Comparison of ENCODE assay signal across 11 cellular contexts in the genomic region with DNA sequence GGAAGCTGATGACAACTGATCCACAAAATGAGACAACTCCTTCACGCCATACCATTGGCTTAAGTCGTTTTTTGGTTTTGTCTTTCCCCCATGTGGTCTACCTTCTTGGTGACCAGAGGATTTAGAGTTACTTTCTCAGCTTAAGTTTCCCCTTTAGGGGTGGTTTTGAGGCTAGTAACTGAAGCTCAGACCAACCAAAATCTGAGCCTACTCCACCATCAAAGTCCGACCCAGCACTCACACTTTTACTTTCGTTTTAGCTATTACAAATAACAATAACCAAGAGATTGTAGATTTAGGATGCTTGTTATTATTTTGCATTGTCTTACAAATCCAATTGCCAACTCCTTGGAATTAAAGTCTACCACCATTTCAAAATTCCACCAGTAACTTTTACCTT.
DNase-seq lines count a peak whose midpoint lies in the region; ATAC-seq and TF ChIP-seq lines count a peak whose summit lies in the region.
"Had no signal": no experiment of that assay in that cellular context is flagged by ENCODE, and none has a peak within 500 bp of the region (broad histone marks: within the 10 kb centered on the region; RNA-seq: fewer than 3 reads in every experiment).

No MANE protein-coding gene starts in this region.

- DNase-seq in DND-41 (no peak), NCI-H2107 treated with DMSO at 0.1 percent for 48 hours (lab: John Stamatoyannopoulos, UW; ENCODE audit: unreplicated experiment) (no peak), WERI-Rb-1 (no peak), globus pallidus (ENCODE audit: low spot score) (no peak)
- no peak for DNase-seq in T-helper 2 cell treated with Interferon-gamma antibody and Interleukin-4, amounts not matched to agents 5 μg/mL and 100 μg/mL, for 36 hours (ENCODE audit: low spot score)
- DNase-seq in naive thymus-derived CD4-positive, alpha-beta T cell, result peak in 2 of 9 donors; percentile 9 to 31
- no peak for DNase-seq in NK-92 treated with Interleukin-12 subunit alpha and Interleukin-12 subunit beta, amount 100 ng/mL, for 24 hours (lab: John Stamatoyannopoulos, UW)
- DNase-seq: Caco-2, NCI-H69 had no signal

- no peak overlapping the region for H3K9ac ChIP-seq in DND-41 (ENCODE audit: low read depth, low read length)

- H3K36me3 ChIP-seq in DND-41 (ENCODE audit: insufficient read depth, low read length), result no peaks in the 10 kb centered on the region
- no peaks in the 10 kb centered on the region for H3K36me3 ChIP-seq in naive thymus-derived CD4-positive, alpha-beta T cell (ENCODE audit: control insufficient read depth in 2 of 3, insufficient read depth in 3 of 3, low read length in 3 of 3)
- no peaks in the 10 kb centered on the region for H3K36me3 ChIP-seq in WERI-Rb-1
- H3K36me3 ChIP-seq: esophagus muscularis mucosa had no signal

- peaks cover 13% of the 10 kb centered on the region for H3K4me1 Mint-ChIP-seq in T-helper 2 cell treated with Interferon-gamma antibody and Interleukin-4, amounts not matched to agents 5 μg/mL and 100 μg/mL, for 36 hours (ENCODE audit: low read depth)
- H3K4me1 Mint-ChIP-seq in naive thymus-derived CD4-positive, alpha-beta T cell, result peaks cover 8 to 30% (median 18%) of the 10 kb centered on the region in 7 donors

- H3K9me3 ChIP-seq in DND-41 (ENCODE audit: insufficient read depth, low read length, severe bottlenecking) (no peaks in the 10 kb centered on the region), WERI-Rb-1 (ENCODE audit: severe bottlenecking) (peaks cover 2% of the 10 kb centered on the region)
- no peaks in the 10 kb centered on the region for H3K9me3 ChIP-seq in naive thymus-derived CD4-positive, alpha-beta T cell (ENCODE audit: control insufficient read depth in 2 of 3, low read length in 3 of 3)
- H3K9me3 ChIP-seq: Caco-2, esophagus muscularis mucosa had no signal

- no peaks in the 10 kb centered on the region for H3K9me3 Mint-ChIP-seq in T-helper 2 cell treated with Interferon-gamma antibody and Interleukin-4, amounts not matched to agents 5 μg/mL and 100 μg/mL, for 36 hours
- peaks cover 0 to 4% (median 0%) of the 10 kb centered on the region in 11 donors for H3K9me3 Mint-ChIP-seq in naive thymus-derived CD4-positive, alpha-beta T cell

- H3K27ac Mint-ChIP-seq in T-helper 2 cell treated with Interferon-gamma antibody and Interleukin-4, amounts not matched to agents 5 μg/mL and 100 μg/mL, for 36 hours, result peak overlapping the region; percentile 72
- peak overlapping the region; percentile 84 to 96 (median 88) for H3K27ac Mint-ChIP-seq in naive thymus-derived CD4-positive, alpha-beta T cell

- no peaks in the 10 kb centered on the region for H3K27me3 Mint-ChIP-seq in T-helper 2 cell treated with Interferon-gamma antibody and Interleukin-4, amounts not matched to agents 5 μg/mL and 100 μg/mL, for 36 hours (ENCODE audit: low read depth)
- H3K27me3 Mint-ChIP-seq in naive thymus-derived CD4-positive, alpha-beta T cell, result no peaks in the 10 kb centered on the region

- no peak overlapping the region for H2AFZ ChIP-seq in DND-41 (ENCODE audit: low read depth, low read length)

- intact Hi-C loops in naive thymus-derived CD4-positive, alpha-beta T cell (cut with micrococcal nuclease), result loop anchor here in 1 of 2 donors (1.0 kb wide), 1 partner anchor 11 kb away; no protein-coding TSS in a partner anchor

- TF ChIP-seq CTCF in DND-41 (IDR thresholded peaks at IDR 0.05; ENCODE audit: borderline replicate concordance, extremely low read depth, low read length, poor library complexity, severe bottlenecking) (no peak), WERI-Rb-1 (IDR thresholded peaks at IDR 0.05; ENCODE audit: low read depth, low read length) (no peak)

- H3K27ac ChIP-seq in DND-41 (ENCODE audit: low read length), result no peak overlapping the region
- H3K27ac ChIP-seq in naive thymus-derived CD4-positive, alpha-beta T cell (ENCODE audit: low read depth, low read length), result no peak overlapping the region
- no peak overlapping the region for H3K27ac ChIP-seq in WERI-Rb-1
- H3K27ac ChIP-seq: esophagus muscularis mucosa had no signal

- H3K4me3 ChIP-seq in DND-41 (ENCODE audit: low read depth in 1 of 2, low read length in 2 of 2) (no peak overlapping the region), WERI-Rb-1 (ENCODE audit: low read depth, low read length) (no peak overlapping the region)
- H3K4me3 ChIP-seq in naive thymus-derived CD4-positive, alpha-beta T cell (ENCODE audit: low read length), result peak overlapping the region; percentile 60
- H3K4me3 ChIP-seq: esophagus muscularis mucosa had no signal

- peak overlapping the region; percentile 77 for H3K4me3 Mint-ChIP-seq in T-helper 2 cell treated with Interferon-gamma antibody and Interleukin-4, amounts not matched to agents 5 μg/mL and 100 μg/mL, for 36 hours
- peak overlapping the region; percentile 76 to 89 (median 82) for H3K4me3 Mint-ChIP-seq in naive thymus-derived CD4-positive, alpha-beta T cell

- H3K36me3 Mint-ChIP-seq in T-helper 2 cell treated with Interferon-gamma antibody and Interleukin-4, amounts not matched to agents 5 μg/mL and 100 μg/mL, for 36 hours (ENCODE audit: low read depth), result no peaks in the 10 kb centered on the region
- H3K36me3 Mint-ChIP-seq in naive thymus-derived CD4-positive, alpha-beta T cell, result peaks cover 0 to 5% (median 0%) of the 10 kb centered on the region in 5 donors

- H3K4me2 ChIP-seq in DND-41 (ENCODE audit: insufficient read depth, low read length), result no peak overlapping the region

- CTCF ChIA-PET in naive thymus-derived CD4-positive, alpha-beta T cell (lab: Charles Lee), result interaction anchor here (1.0 to 1.1 kb wide), 2 partner anchors 8 to 16 kb away, joined by 3 read pairs; no protein-coding TSS in a partner anchor

- H4K20me1 ChIP-seq in DND-41 (ENCODE audit: insufficient read depth, low read length), result no peaks in the 10 kb centered on the region

- POLR2A ChIA-PET in naive thymus-derived CD4-positive, alpha-beta T cell (lab: Charles Lee), result interaction anchor here (0.5 to 2.9 kb wide), 9 partner anchors 11 to 224 kb away, joined by 3 to 23 read pairs (median 4); a partner anchor contains a TSS

- ATAC-seq in DND-41 (ENCODE audit: insufficient read depth, low read depth) (peak; percentile 53), HG02981 (IDR thresholded peaks at IDR 0.05; ENCODE audit: unreplicated experiment) (peak; percentile 48)
- no peak for ATAC-seq in naive thymus-derived CD4-positive, alpha-beta T cell

- H3K4me1 ChIP-seq in DND-41 (ENCODE audit: insufficient read depth, low read length), result no peaks in the 10 kb centered on the region; the same call in 1 of the 2 replicates
- H3K4me1 ChIP-seq in naive thymus-derived CD4-positive, alpha-beta T cell (ENCODE audit: control insufficient read depth in 2 of 2, insufficient read depth in 2 of 2, low read length in 2 of 2), result peaks cover 0 to 7% of the 10 kb centered on the region in 2 donors
- H3K4me1 ChIP-seq: Caco-2 had no signal

- no peaks in the 10 kb centered on the region for H3K79me2 ChIP-seq in DND-41 (ENCODE audit: insufficient read depth, low read length)

- H3K27me3 ChIP-seq in DND-41 (ENCODE audit: insufficient read depth, low read length, poor library complexity), result no peaks in the 10 kb centered on the region
- H3K27me3 ChIP-seq in naive thymus-derived CD4-positive, alpha-beta T cell (ENCODE audit: control insufficient read depth in 2 of 2, insufficient read depth in 2 of 2, low read length in 2 of 2), result no peaks in the 10 kb centered on the region
- no peaks in the 10 kb centered on the region for H3K27me3 ChIP-seq in WERI-Rb-1 (ENCODE audit: insufficient read depth, low read depth, severe bottlenecking)
- H3K27me3 ChIP-seq: esophagus muscularis mucosa had no signal
